8 cellular contexts compared by ENCODE assay signal in the genomic region with DNA sequence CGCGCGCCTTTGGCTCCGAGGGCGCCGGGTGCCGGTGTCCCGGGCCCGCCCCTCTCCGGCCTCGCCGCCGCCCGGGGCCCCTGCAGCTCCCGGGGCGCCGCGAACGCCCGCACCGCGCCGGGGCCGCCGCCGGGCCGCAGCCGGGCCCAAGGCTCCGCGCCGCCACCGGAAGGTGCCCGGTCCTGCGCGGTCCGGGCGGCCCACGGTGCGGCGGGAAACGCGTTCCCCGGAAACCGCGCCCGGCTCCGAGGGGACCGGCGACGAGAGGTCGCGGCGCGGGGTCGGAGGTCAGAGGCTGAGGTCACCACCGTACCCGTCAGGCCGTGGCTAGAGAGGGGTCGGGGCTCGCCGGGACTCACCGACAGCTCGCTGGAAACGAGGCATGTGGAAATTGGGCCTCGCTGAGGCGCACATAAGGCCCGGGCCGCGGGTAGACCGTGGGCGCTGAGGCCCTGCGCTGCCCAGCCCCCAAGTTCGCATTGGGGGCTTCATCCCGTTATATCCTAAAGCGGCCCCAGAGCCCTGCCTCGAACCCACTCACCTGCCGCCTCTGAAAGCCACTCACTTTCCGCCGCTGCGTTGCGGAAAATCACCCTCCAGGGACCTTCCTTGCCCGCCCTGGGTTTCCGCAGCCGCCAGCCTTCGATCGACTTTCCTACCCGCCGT. TPM values are rescaled to one million over a fixed set of nuclear protein-coding genes. Genes with fewer than 3 reads are reported as not detected.
DNase-seq lines count a peak whose midpoint lies in the region; ATAC-seq and TF ChIP-seq lines count a peak whose summit lies in the region.

A gene (minus strand): TSS at position 167 of the 666 bp plus-strand sequence. CDS start 745 bp downstream, outside the sequence.

- no peaks in the 10 kb centered on the region for H3K27me3 ChIP-seq in parathyroid adenoma (ENCODE audit: control insufficient read depth, insufficient read depth, low read length)
- no peaks in the 10 kb centered on the region for H3K27me3 ChIP-seq in thyroid gland

- peak within 1 kb of the TSS; percentile 89 to 93 for H3K27ac Mint-ChIP-seq in activated naive CD4-positive, alpha-beta T cell treated with anti-CD3 and anti-CD28 coated beads, Interleukin-2, amount 50 U/mL, for 72 hours

- H3K4me2 ChIP-seq in parathyroid adenoma (ENCODE audit: low read length), result peak within 1 kb of the TSS; percentile 96

- no peaks in the 10 kb centered on the region for H3K9me3 Mint-ChIP-seq in activated naive CD4-positive, alpha-beta T cell treated with anti-CD3 and anti-CD28 coated beads, Interleukin-2, amount 50 U/mL, for 72 hours

- no peaks in the 10 kb centered on the region for H3K9me3 ChIP-seq in parathyroid adenoma (ENCODE audit: control insufficient read depth, low read length)
- no peaks in the 10 kb centered on the region for H3K9me3 ChIP-seq in thyroid gland

- H3K27ac ChIP-seq in parathyroid adenoma (peak within 1 kb of the TSS; percentile 64), thyroid gland (peak within 1 kb of the TSS; percentile 84 to 94 (median 85))

- H3K9ac ChIP-seq in parathyroid adenoma, result peak within 1 kb of the TSS; percentile 83

- DNase-seq in NCI-H82 (lab: John Stamatoyannopoulos, UW) (peak; percentile 63), NCI-H82 treated with DMSO at 0.1 percent for 48 hours (lab: John Stamatoyannopoulos, UW; ENCODE audit: unreplicated experiment) (no peak), SK-N-DZ (ENCODE audit: low spot score) (peak; percentile 56), head of caudate nucleus (peak in 41 of 42 donors; percentile 15 to 86 (median 71)), thyroid gland (peak; percentile 44 to 45)
- peak; percentile 76 to 85 for DNase-seq in activated naive CD4-positive, alpha-beta T cell treated with anti-CD3 and anti-CD28 coated beads, Interleukin-2, amount 50 U/mL, for 72 hours (ENCODE audit: low spot score in 2 of 2)

- peak; percentile 67 for ATAC-seq in HG03135 (IDR thresholded peaks at IDR 0.05; ENCODE audit: unreplicated experiment)
- ATAC-seq in activated naive CD4-positive, alpha-beta T cell treated with anti-CD3 and anti-CD28 coated beads, Interleukin-2, amount 50 U/mL, for 72 hours, result peak; percentile 83 to 89

- H3K4me1 ChIP-seq in parathyroid adenoma (peaks cover 13% of the 10 kb centered on the region), thyroid gland (peaks cover 20 to 28% of the 10 kb centered on the region in 2 donors)

- TF ChIP-seq POLR2A in thyroid gland (IDR thresholded peaks at IDR 0.05), result peak; percentile 4 to 55

- H3K4me3 ChIP-seq in parathyroid adenoma (ENCODE audit: low read depth, low read length) (peak within 1 kb of the TSS; percentile 70), thyroid gland (replicated peaks in 1 of 3) (peak within 1 kb of the TSS; percentile 47 to 91 (median 79))

- peaks cover 0 to 4% of the 10 kb centered on the region in 2 donors for H3K36me3 Mint-ChIP-seq in activated naive CD4-positive, alpha-beta T cell treated with anti-CD3 and anti-CD28 coated beads, Interleukin-2, amount 50 U/mL, for 72 hours

- H3K79me2 ChIP-seq in parathyroid adenoma, result no peaks in the 10 kb centered on the region

- H3K36me3 ChIP-seq in parathyroid adenoma (ENCODE audit: control insufficient read depth, insufficient read depth, low read length) (no peaks in the 10 kb centered on the region), thyroid gland (peaks cover 9 to 22% of the 10 kb centered on the region in 2 donors)

- 23 to 32% methylated on average over 23 to 40 of the region's 88 CpGs for WGBS in thyroid gland, 2 donors

- TF ChIP-seq CTCF in parathyroid adenoma (IDR thresholded peaks at IDR 0.05) (no peak), thyroid gland (IDR thresholded peaks at IDR 0.05) (no peak)

- intact Hi-C loops in head of caudate nucleus (cut with DNase I), result no loop called here
- intact Hi-C loops in thyroid gland (cut with DNase I), result no loop called here

- peak within 1 kb of the TSS; percentile 96 for H2AFZ ChIP-seq in parathyroid adenoma

RNA-seq across cellular contexts. Expression of the gene that starts here (rescaled TPM):
- polyA plus RNA-seq in SK-N-DZ (2014; cell fraction: cytosol; rRNA removed), result 139 and 158 TPM in 2 replicates
- 1,140 and 1,180 TPM in 2 replicates for polyA plus RNA-seq in SK-N-DZ (2014; cell fraction: nucleus; rRNA removed)
- 100 to 1,000 TPM in 1 of 2 donors, 10 to 100 TPM in 1; 86.2 to 103 TPM for total RNA-seq in activated naive CD4-positive, alpha-beta T cell treated with anti-CD3 and anti-CD28 coated beads, Interleukin-2, amount 50 U/mL, for 72 hours
- total RNA-seq in thyroid gland, result 10 to 100 TPM; 58.7 to 90.5 (median 75.5) TPM
